ENCODE assay signal across 14 cellular contexts in genomic region chr9:71719585-71719984, GRCh38. TPM values are rescaled to one million over a fixed set of nuclear protein-coding genes. Genes with fewer than 3 reads are reported as not detected.
A peak's percentile ranks its signal among the peaks of the same experiment; 100 is the strongest.
DNase-seq lines count a peak whose midpoint lies in the region; ATAC-seq and TF ChIP-seq lines count a peak whose summit lies in the region.
"Had no signal": no experiment of that assay in that cellular context is flagged by ENCODE, and none has a peak within 500 bp of the region (broad histone marks: within the 10 kb centered on the region; RNA-seq: fewer than 3 reads in every experiment).

No MANE protein-coding gene starts in this region.

- H3K27me3 Mint-ChIP-seq in activated naive CD4-positive, alpha-beta T cell treated with anti-CD3 and anti-CD28 coated beads, Interleukin-2, amount 10 ng/mL, durations not matched to agents 7 days and 5 days = no peaks in the 10 kb centered on the region
- peaks cover 0 to 7% (median 0%) of the 10 kb centered on the region in 3 donors for H3K27me3 Mint-ChIP-seq in immature natural killer cell (ENCODE audit: low read depth in 3 of 3)
- H3K27me3 Mint-ChIP-seq: activated T-cell treated with anti-CD3 and anti-CD28 coated beads, Interleukin-2, amount 50 U/mL, for 24 hours had no signal

- no peaks in the 10 kb centered on the region for H3K27me3 ChIP-seq in mammary epithelial cell (ENCODE audit: insufficient read depth, low read length)
- H3K27me3 ChIP-seq in effector memory CD4-positive, alpha-beta T cell (replicated peaks; ENCODE audit: control insufficient read depth, insufficient read depth, low read length, poor library complexity, severe bottlenecking) = no peaks in the 10 kb centered on the region
- H3K27me3 ChIP-seq: cardiac muscle cell, esophagus squamous epithelium had no signal

- peaks cover 3% of the 10 kb centered on the region for H3K4me1 Mint-ChIP-seq in activated naive CD4-positive, alpha-beta T cell treated with anti-CD3 and anti-CD28 coated beads, Interleukin-2, amount 10 ng/mL, durations not matched to agents 7 days and 5 days
- peaks cover 2 to 31% of the 10 kb centered on the region in 2 donors for H3K4me1 Mint-ChIP-seq in immature natural killer cell
- peaks cover 16% of the 10 kb centered on the region for H3K4me1 Mint-ChIP-seq in stimulated activated effector memory CD8-positive, alpha-beta T cell treated with anti-CD3 and anti-CD28 coated beads, Interleukin-12 subunit alpha, Interleukin-12 subunit beta, amount 100 ng/mL, for 72 hours

- CTCF ChIA-PET in activated naive CD4-positive, alpha-beta T cell treated with anti-CD3 and anti-CD28 coated beads, Interleukin-2, amount 10 ng/mL, durations not matched to agents 7 days and 5 days (lab: Charles Lee) = interaction anchor here (1.1 kb wide), 2 partner anchors 13 to 319 kb away, joined by 3 read pairs; no protein-coding TSS in a partner anchor
- CTCF ChIA-PET in mammary epithelial cell (lab: Charles Lee; ENCODE audit: low non-redundant PET) = no interaction called here

- no peak for TF ChIP-seq CTCF in mammary epithelial cell (conservative IDR thresholded peaks at IDR 0.05 in 1 of 2, IDR thresholded peaks at IDR 0.05 in 1 of 2; ENCODE audit: extremely low read depth in 1 of 2, insufficient read depth in 1 of 2, low read depth in 1 of 2, low read length in 2 of 2)

- H3K4me2 ChIP-seq in mammary epithelial cell (ENCODE audit: insufficient read depth, low read depth, low read length) = peak overlapping the region; percentile 72

- peaks cover 11% of the 10 kb centered on the region for H3K79me2 ChIP-seq in mammary epithelial cell (ENCODE audit: insufficient read depth, low read length)

- no peak for ATAC-seq in stimulated activated effector memory CD8-positive, alpha-beta T cell treated with anti-CD3 and anti-CD28 coated beads, Interleukin-12 subunit alpha, Interleukin-12 subunit beta, amount 100 ng/mL, for 72 hours

- intact Hi-C loops in mammary epithelial cell (cut with micrococcal nuclease) = loop anchor here (5.0 kb wide), 1 partner anchor 37 kb away; no protein-coding TSS in a partner anchor

- H3K9me3 Mint-ChIP-seq in activated naive CD4-positive, alpha-beta T cell treated with anti-CD3 and anti-CD28 coated beads, Interleukin-2, amount 10 ng/mL, durations not matched to agents 7 days and 5 days = no peaks in the 10 kb centered on the region
- no peaks in the 10 kb centered on the region for H3K9me3 Mint-ChIP-seq in immature natural killer cell
- H3K9me3 Mint-ChIP-seq in stimulated activated effector memory CD8-positive, alpha-beta T cell treated with anti-CD3 and anti-CD28 coated beads, Interleukin-12 subunit alpha, Interleukin-12 subunit beta, amount 100 ng/mL, for 72 hours = no peaks in the 10 kb centered on the region
- H3K9me3 Mint-ChIP-seq: activated T-cell treated with anti-CD3 and anti-CD28 coated beads, Interleukin-2, amount 50 U/mL, for 24 hours had no signal

- H3K27ac Mint-ChIP-seq in activated naive CD4-positive, alpha-beta T cell treated with anti-CD3 and anti-CD28 coated beads, Interleukin-2, amount 10 ng/mL, durations not matched to agents 7 days and 5 days = peak overlapping the region; percentile 53
- H3K27ac Mint-ChIP-seq in immature natural killer cell = peak overlapping the region in 4 of 6 donors; percentile 6 to 24 (median 16)
- peak overlapping the region; percentile 19 for H3K27ac Mint-ChIP-seq in stimulated activated effector memory CD8-positive, alpha-beta T cell treated with anti-CD3 and anti-CD28 coated beads, Interleukin-12 subunit alpha, Interleukin-12 subunit beta, amount 100 ng/mL, for 72 hours
- H3K27ac Mint-ChIP-seq: activated T-cell treated with anti-CD3 and anti-CD28 coated beads, Interleukin-2, amount 50 U/mL, for 24 hours had no signal

- H3K9me3 ChIP-seq in mammary epithelial cell (replicated peaks; ENCODE audit: insufficient read depth, low read length) = no peaks in the 10 kb centered on the region
- H3K9me3 ChIP-seq in effector memory CD4-positive, alpha-beta T cell (ENCODE audit: control insufficient read depth, low read length) = no peaks in the 10 kb centered on the region
- H3K9me3 ChIP-seq: esophagus squamous epithelium, thoracic aorta had no signal

- in situ Hi-C loops in mammary epithelial cell (cut with MboI; ENCODE audit: low sequenced_read_pairs in 2 of 2) = loop anchor here in 1 of 2 donors (25.0 kb wide), 1 partner anchor 432 kb away; no protein-coding TSS in a partner anchor

- H3K4me3 ChIP-seq in mammary epithelial cell (replicated peaks in 1 of 3; ENCODE audit: insufficient read depth in 1 of 3, low read depth in 2 of 3, low read length in 3 of 3) = no peak overlapping the region
- no peak overlapping the region for H3K4me3 ChIP-seq in effector memory CD4-positive, alpha-beta T cell (ENCODE audit: insufficient read depth, low read depth, low read length, poor library complexity, severe bottlenecking)
- H3K4me3 ChIP-seq: cardiac muscle cell, esophagus squamous epithelium, thoracic aorta had no signal

- no peak overlapping the region for H3K4me3 Mint-ChIP-seq in activated naive CD4-positive, alpha-beta T cell treated with anti-CD3 and anti-CD28 coated beads, Interleukin-2, amount 10 ng/mL, durations not matched to agents 7 days and 5 days
- no peak overlapping the region for H3K4me3 Mint-ChIP-seq in immature natural killer cell
- H3K4me3 Mint-ChIP-seq in stimulated activated effector memory CD8-positive, alpha-beta T cell treated with anti-CD3 and anti-CD28 coated beads, Interleukin-12 subunit alpha, Interleukin-12 subunit beta, amount 100 ng/mL, for 72 hours = no peak overlapping the region
- H3K4me3 Mint-ChIP-seq: activated T-cell treated with anti-CD3 and anti-CD28 coated beads, Interleukin-2, amount 50 U/mL, for 24 hours had no signal

- dilution Hi-C loops in mammary epithelial cell (cut with HindIII; ENCODE audit: low sequenced_read_pairs) = no loop called here

- WGBS in mammary epithelial cell (ENCODE audit: low coverage, missing lambda C conversion rate) = 25% methylated on average over 5 of the region's 5 CpGs

- no peak for DNase-seq in activated naive CD4-positive, alpha-beta T cell treated with anti-CD3 and anti-CD28 coated beads, Interleukin-2, amount 10 ng/mL, durations not matched to agents 7 days and 5 days
- no peak for DNase-seq in activated naive CD4-positive, alpha-beta T cell treated with Interleukin-2 at 50 U/mL for 16 hours
- DNase-seq in mammary epithelial cell (peak; percentile 30), immature natural killer cell (no peak), T1000 (lab: John Stamatoyannopoulos, UW) (no peak), SIG-M5 (lab: John Stamatoyannopoulos, UW) (no peak)
- no peak for DNase-seq in stimulated activated effector memory CD8-positive, alpha-beta T cell treated with anti-CD3 and anti-CD28 coated beads, Interleukin-12 subunit alpha, Interleukin-12 subunit beta, amount 100 ng/mL, for 72 hours (ENCODE audit: low spot score in 2 of 2)
- DNase-seq in effector memory CD4-positive, alpha-beta T cell = no peak
- DNase-seq: 8988T; activated T-cell treated with anti-CD3 and anti-CD28 coated beads, Interleukin-2, amount 50 U/mL, for 24 hours; esophagus squamous epithelium; retina had no signal

- H3K36me3 ChIP-seq in mammary epithelial cell (ENCODE audit: insufficient read depth, low read length) = peaks cover 44% of the 10 kb centered on the region
- peaks cover 31% of the 10 kb centered on the region for H3K36me3 ChIP-seq in effector memory CD4-positive, alpha-beta T cell (ENCODE audit: control insufficient read depth, insufficient read depth, low read length)
- H3K36me3 ChIP-seq: thoracic aorta had no signal

- H3K27ac ChIP-seq in mammary epithelial cell (ENCODE audit: insufficient read depth, low read depth, low read length) = no peak overlapping the region
- H3K27ac ChIP-seq in effector memory CD4-positive, alpha-beta T cell (ENCODE audit: insufficient read depth, low read length, poor library complexity, severe bottlenecking) = no peak overlapping the region
- H3K27ac ChIP-seq: cardiac muscle cell, esophagus squamous epithelium, thoracic aorta had no signal

- no peak overlapping the region for H3K9ac ChIP-seq in mammary epithelial cell (ENCODE audit: insufficient read depth, low read length)

- no peak overlapping the region for H2AFZ ChIP-seq in mammary epithelial cell (ENCODE audit: low read depth, low read length)

- H4K20me1 ChIP-seq in mammary epithelial cell (ENCODE audit: insufficient read depth, low read length) = no peaks in the 10 kb centered on the region

- no TSS peak for BruUV-seq in mammary epithelial cell (replicated peaks; lab: Mats Ljungman, UMichigan)

- peaks cover 52% of the 10 kb centered on the region for H3K36me3 Mint-ChIP-seq in activated naive CD4-positive, alpha-beta T cell treated with anti-CD3 and anti-CD28 coated beads, Interleukin-2, amount 10 ng/mL, durations not matched to agents 7 days and 5 days
- peaks cover 25 to 48% (median 26%) of the 10 kb centered on the region in 3 donors for H3K36me3 Mint-ChIP-seq in immature natural killer cell
- H3K36me3 Mint-ChIP-seq in stimulated activated effector memory CD8-positive, alpha-beta T cell treated with anti-CD3 and anti-CD28 coated beads, Interleukin-12 subunit alpha, Interleukin-12 subunit beta, amount 100 ng/mL, for 72 hours = peaks cover 100% of the 10 kb centered on the region

- H3K4me1 ChIP-seq in mammary epithelial cell (ENCODE audit: insufficient read depth, low read length) = peaks cover 15% of the 10 kb centered on the region
- H3K4me1 ChIP-seq in effector memory CD4-positive, alpha-beta T cell (ENCODE audit: control insufficient read depth, insufficient read depth, low read length, poor library complexity, severe bottlenecking) = no peaks in the 10 kb centered on the region

RNA-seq across cellular contexts. Expression of gene CEMIP2, which starts 48.7 kb away (rescaled TPM):
- 100 to 1,000 TPM in 1 of 2 donors, 10 to 100 TPM in 1; 76.4 to 398 TPM for total RNA-seq in mammary epithelial cell
- polyA plus RNA-seq in mammary epithelial cell (110 TPM), immature natural killer cell (10 to 100 TPM; 16.9 to 32.7 (median 21.8) TPM)
- polyA minus RNA-seq in mammary epithelial cell = 139 TPM
